Comparison of ENCODE assay signal across 10 cellular contexts in the genomic region with DNA sequence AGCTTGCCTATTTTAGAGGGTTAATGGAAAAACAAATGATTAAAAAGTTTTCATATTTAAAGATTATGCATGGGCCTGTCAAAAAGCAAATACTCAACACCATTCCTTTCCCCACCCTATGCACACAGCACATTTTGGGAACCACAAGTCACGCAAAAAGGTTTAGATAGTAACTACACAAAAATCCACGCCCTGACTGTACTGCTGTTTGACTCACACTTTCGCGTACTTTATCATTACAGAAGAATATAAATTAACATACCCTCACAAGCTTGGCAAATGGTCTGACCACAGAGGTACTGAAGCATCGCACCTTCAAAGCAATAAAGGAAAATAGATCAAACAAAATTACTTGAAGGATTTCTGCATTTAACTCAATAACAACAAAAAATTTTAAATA. TPM values are rescaled to one million over a fixed set of nuclear protein-coding genes. Genes with fewer than 3 reads are reported as not detected.
DNase-seq lines count a peak whose midpoint lies in the region; ATAC-seq and TF ChIP-seq lines count a peak whose summit lies in the region.
"Had no signal": no experiment of that assay in that cellular context is flagged by ENCODE, and none has a peak within 500 bp of the region (broad histone marks: within the 10 kb centered on the region; RNA-seq: fewer than 3 reads in every experiment).

No MANE protein-coding gene starts in this region.

- DNase-seq in A673 (ENCODE audit: low spot score), result no peak
- DNase-seq in GM23248, result peak; percentile 6
- DNase-seq in activated T-helper 2 cell treated with anti-CD3 and anti-CD28 coated beads, Interferon-gamma antibody, Interleukin-2, Interleukin-4, amounts not matched to agents 10 μg/mL and 5 μg/mL and 100 μg/mL, durations not matched to agents 14 hours and 24 hours and 36 hours (ENCODE audit: low spot score), result no peak
- DNase-seq in mesenchymal stem cell, result no peak
- no peak for DNase-seq in NCI-H510A treated with DMSO at 0.1 percent for 48 hours (lab: John Stamatoyannopoulos, UW)
- DNase-seq in putamen (ENCODE audit: low spot score), result no peak
- no peak for DNase-seq in stimulated activated CD4-positive, alpha-beta T cell treated with anti-CD3 and anti-CD28 coated beads, Interleukin-1b, Interleukin-23, amount 100 ng/mL, for 48 hours
- DNase-seq: brain microvascular endothelial cell, NCI-H1436 had no signal

- no peak overlapping the region for H4K8ac ChIP-seq in mesenchymal stem cell (ENCODE audit: low read length)

- no peak overlapping the region for H3K4ac ChIP-seq in mesenchymal stem cell (ENCODE audit: low read depth in 1 of 2, low read length in 2 of 2)

- H2AFZ ChIP-seq in GM23248, result no peak overlapping the region
- no peak overlapping the region for H2AFZ ChIP-seq in mesenchymal stem cell (ENCODE audit: low read depth, low read length)

- H3K27me3 ChIP-seq in A673 (replicated peaks; ENCODE audit: insufficient read depth, low read depth, low read length, poor library complexity) (no peaks in the 10 kb centered on the region), GM23248 (replicated peaks; ENCODE audit: insufficient read depth) (no peaks in the 10 kb centered on the region), mesenchymal stem cell (ENCODE audit: control insufficient read depth in 1 of 2, insufficient read depth in 1 of 2, low read length in 2 of 2) (no peaks in the 10 kb centered on the region)
- H3K27me3 ChIP-seq: brain microvascular endothelial cell had no signal

- no peak for ATAC-seq in HG02763 (IDR thresholded peaks at IDR 0.05; ENCODE audit: unreplicated experiment)

- H3K27ac ChIP-seq in A673 (ENCODE audit: low read depth, low read length, poor library complexity, severe bottlenecking), result no peak overlapping the region
- no peak overlapping the region for H3K27ac ChIP-seq in GM23248
- no peak overlapping the region for H3K27ac ChIP-seq in mesenchymal stem cell (ENCODE audit: low read length, poor library complexity, severe bottlenecking)
- H3K27ac ChIP-seq: brain microvascular endothelial cell had no signal

- H2BK12ac ChIP-seq in mesenchymal stem cell (ENCODE audit: low read length in 2 of 2), result no peak overlapping the region

- H3K4me2 ChIP-seq in GM23248 (ENCODE audit: unreplicated experiment), result peak overlapping the region; percentile 90
- H3K4me2 ChIP-seq in mesenchymal stem cell (ENCODE audit: low read length, poor library complexity, severe bottlenecking), result no peak overlapping the region

- TF ChIP-seq CTCF in A673 (conservative IDR thresholded peaks at IDR 0.05; ENCODE audit: low read depth, low read length), result no peak

- H3K79me1 ChIP-seq in mesenchymal stem cell (replicated peaks; ENCODE audit: low read length, poor library complexity, severe bottlenecking), result peaks cover 19% of the 10 kb centered on the region

- CTCF ChIA-PET in A673 (lab: Charles Lee), result interaction anchor here (0.6 kb wide), 1 partner anchor 28 kb away, joined by 9 read pairs; no protein-coding TSS in a partner anchor

- H3K9me2 ChIP-seq in GM23248 (ENCODE audit: insufficient read depth), result no peaks in the 10 kb centered on the region

- in situ Hi-C loops in GM23248 (cut with MboI), result loop anchor here (25.0 kb wide), 1 partner anchor 723 kb away; no protein-coding TSS in a partner anchor

- H4K20me1 ChIP-seq in GM23248 (ENCODE audit: insufficient read depth), result no peaks in the 10 kb centered on the region

- H3K27me3 Mint-ChIP-seq in activated T-helper 2 cell treated with anti-CD3 and anti-CD28 coated beads, Interferon-gamma antibody, Interleukin-2, Interleukin-4, amounts not matched to agents 10 μg/mL and 5 μg/mL and 100 μg/mL, durations not matched to agents 14 hours and 24 hours and 36 hours (ENCODE audit: low read depth), result no peaks in the 10 kb centered on the region

- H3F3A ChIP-seq in GM23248 (ENCODE audit: insufficient read depth), result no peaks in the 10 kb centered on the region

- H3K9ac ChIP-seq in GM23248 (peak overlapping the region; percentile 86; the same call in 1 of the 2 replicates), mesenchymal stem cell (ENCODE audit: low read length) (peak overlapping the region; percentile 97)

- no peak overlapping the region for H2BK120ac ChIP-seq in mesenchymal stem cell (ENCODE audit: low read depth, low read length)

- H3K36me3 Mint-ChIP-seq in activated T-helper 2 cell treated with anti-CD3 and anti-CD28 coated beads, Interferon-gamma antibody, Interleukin-2, Interleukin-4, amounts not matched to agents 10 μg/mL and 5 μg/mL and 100 μg/mL, durations not matched to agents 14 hours and 24 hours and 36 hours (ENCODE audit: low read depth), result peaks cover 52% of the 10 kb centered on the region

- no peak overlapping the region for H4K91ac ChIP-seq in mesenchymal stem cell (ENCODE audit: low read length)

- H3K4me1 ChIP-seq in A673 (ENCODE audit: insufficient read depth, low read length, poor library complexity, severe bottlenecking), result peaks cover 10% of the 10 kb centered on the region
- peaks cover 10% of the 10 kb centered on the region; the same call in 1 of the 2 replicates for H3K4me1 ChIP-seq in GM23248 (ENCODE audit: insufficient read depth)
- H3K4me1 ChIP-seq in mesenchymal stem cell (ENCODE audit: control insufficient read depth, insufficient read depth, low read depth, low read length), result peaks cover 2% of the 10 kb centered on the region

- peaks cover 34% of the 10 kb centered on the region for H3K79me2 ChIP-seq in GM23248 (ENCODE audit: insufficient read depth)

- BruUV-seq in A673 (replicated peaks; lab: Mats Ljungman, UMichigan), result no TSS peak

- H3K27ac Mint-ChIP-seq in activated T-helper 2 cell treated with anti-CD3 and anti-CD28 coated beads, Interferon-gamma antibody, Interleukin-2, Interleukin-4, amounts not matched to agents 10 μg/mL and 5 μg/mL and 100 μg/mL, durations not matched to agents 14 hours and 24 hours and 36 hours, result peak overlapping the region; percentile 98

- no peaks in the 10 kb centered on the region for H3K9me3 ChIP-seq in A673 (ENCODE audit: low read depth, low read length, poor library complexity, severe bottlenecking)
- H3K9me3 ChIP-seq in GM23248 (ENCODE audit: low read depth), result no peaks in the 10 kb centered on the region
- H3K9me3 ChIP-seq in mesenchymal stem cell (ENCODE audit: control insufficient read depth, low read length), result no peaks in the 10 kb centered on the region

- 96 to 97% methylated on average over 5 of the region's 5 CpGs for WGBS in GM23248 (ENCODE audit: low coverage in 1 of 2, low lambda C conversion rate in 2 of 2, missing lambda C conversion rate in 2 of 2), 2 experiments
- WGBS in mesenchymal stem cell, result 96% methylated on average over 5 of the region's 5 CpGs

- H3K9me3 Mint-ChIP-seq in activated T-helper 2 cell treated with anti-CD3 and anti-CD28 coated beads, Interferon-gamma antibody, Interleukin-2, Interleukin-4, amounts not matched to agents 10 μg/mL and 5 μg/mL and 100 μg/mL, durations not matched to agents 14 hours and 24 hours and 36 hours, result no peaks in the 10 kb centered on the region

- no peak overlapping the region for H3K23ac ChIP-seq in mesenchymal stem cell (ENCODE audit: low read length in 2 of 2)

- H3K4me1 Mint-ChIP-seq in activated T-helper 2 cell treated with anti-CD3 and anti-CD28 coated beads, Interferon-gamma antibody, Interleukin-2, Interleukin-4, amounts not matched to agents 10 μg/mL and 5 μg/mL and 100 μg/mL, durations not matched to agents 14 hours and 24 hours and 36 hours (ENCODE audit: low read depth), result peaks cover 34% of the 10 kb centered on the region

- H3K4me3 ChIP-seq in A673 (ENCODE audit: low read depth, low read length, poor library complexity, severe bottlenecking), result peak overlapping the region; percentile 83
- H3K4me3 ChIP-seq in GM23248, result peak overlapping the region; percentile 96
- peak overlapping the region in 1 of 2 experiments; percentile 99 for H3K4me3 ChIP-seq in mesenchymal stem cell (ENCODE audit: insufficient read depth in 1 of 2, low read depth in 1 of 2, low read length in 2 of 2)

- no peak overlapping the region for H2AK5ac ChIP-seq in mesenchymal stem cell (ENCODE audit: low read length, severe bottlenecking)

- H3K18ac ChIP-seq in mesenchymal stem cell (ENCODE audit: low read depth in 1 of 2, low read length in 2 of 2), result no peak overlapping the region

- POLR2A ChIA-PET in A673 (lab: Charles Lee; ENCODE audit: low non-redundant PET), result no interaction called here

- H3K14ac ChIP-seq in mesenchymal stem cell (ENCODE audit: low read length in 2 of 2), result no peak overlapping the region

- peaks cover 44% of the 10 kb centered on the region for H3K36me3 ChIP-seq in A673 (ENCODE audit: insufficient read depth, low read length, poor library complexity, severe bottlenecking)
- H3K36me3 ChIP-seq in GM23248 (ENCODE audit: low read depth), result peaks cover 27% of the 10 kb centered on the region
- peaks cover 10 to 41% of the 10 kb centered on the region in 2 experiments for H3K36me3 ChIP-seq in mesenchymal stem cell (ENCODE audit: control insufficient read depth in 1 of 2, insufficient read depth in 2 of 2, low read depth in 1 of 2, low read length in 2 of 2)

- intact Hi-C loops in A673 (cut with micrococcal nuclease; ENCODE audit: unreplicated experiment), result no loop called here
- intact Hi-C loops in activated T-helper 2 cell treated with anti-CD3 and anti-CD28 coated beads, Interferon-gamma antibody, Interleukin-2, Interleukin-4, amounts not matched to agents 10 μg/mL and 5 μg/mL and 100 μg/mL, durations not matched to agents 14 hours and 24 hours and 36 hours (cut with micrococcal nuclease), result loop anchor here (2.0 kb wide), 1 partner anchor 701 kb away; a partner anchor contains a TSS

- H2BK15ac ChIP-seq in mesenchymal stem cell (ENCODE audit: low read depth, poor library complexity, severe bottlenecking), result no peak overlapping the region

- peak overlapping the region; percentile 99 for H3K4me3 Mint-ChIP-seq in activated T-helper 2 cell treated with anti-CD3 and anti-CD28 coated beads, Interferon-gamma antibody, Interleukin-2, Interleukin-4, amounts not matched to agents 10 μg/mL and 5 μg/mL and 100 μg/mL, durations not matched to agents 14 hours and 24 hours and 36 hours (ENCODE audit: low read depth)

- H2BK5ac ChIP-seq in mesenchymal stem cell (ENCODE audit: low read depth, low read length, poor library complexity, severe bottlenecking), result no peak overlapping the region

RNA-seq across cellular contexts. Expression of a gene that starts 1.4 kb away (rescaled TPM):
- 254 and 255 TPM in 2 replicates for total RNA-seq in A673 (2021)
- total RNA-seq in GM23248 (2014; rRNA removed; shearing (Covaris generic)), result 91.4 and 122 TPM in 2 replicates
- polyA plus RNA-seq in GM23248 (2016; fragmentation: Nextera tagmentation; extraction: Ambion mirVana), result 236 and 237 TPM in 2 replicates
- 185 and 186 TPM in 2 replicates for total RNA-seq in activated T-helper 2 cell treated with anti-CD3 and anti-CD28 coated beads, Interferon-gamma antibody, Interleukin-2, Interleukin-4, amounts not matched to agents 10 μg/mL and 5 μg/mL and 100 μg/mL, durations not matched to agents 14 hours and 24 hours and 36 hours
- 332 TPM for polyA plus RNA-seq in mesenchymal stem cell (2013, experiment 1 of 2)
- 334 TPM for polyA plus RNA-seq in mesenchymal stem cell (2013, experiment 2 of 2)
